7 cellular contexts compared by ENCODE assay signal in genomic region chr13:41916173-41916954, GRCh38. TPM values are rescaled to one million over a fixed set of nuclear protein-coding genes. Genes with fewer than 3 reads are reported as not detected.
DNase-seq lines count a peak whose midpoint lies in the region; FAIRE-seq and TF ChIP-seq lines count a peak whose summit lies in the region.

No MANE protein-coding gene starts in this region.

- peak overlapping the region in 2 of 3 experiments; percentile 7 to 20 for H3K27ac Mint-ChIP-seq in nephron

- no TSS peak for BruUV-seq in mammary epithelial cell (replicated peaks; lab: Mats Ljungman, UMichigan)

- no peak for TF ChIP-seq CTCF in MM.1S (IDR thresholded peaks at IDR 0.05; ENCODE audit: low read length)
- no peak for TF ChIP-seq CTCF in mammary epithelial cell (conservative IDR thresholded peaks at IDR 0.05 in 1 of 2, IDR thresholded peaks at IDR 0.05 in 1 of 2; ENCODE audit: extremely low read depth in 1 of 2, insufficient read depth in 1 of 2, low read depth in 1 of 2, low read length in 2 of 2)
- TF ChIP-seq CTCF in nephron (IDR thresholded peaks at IDR 0.05; ENCODE audit: unreplicated experiment in 3 of 3): no peak
- TF ChIP-seq CTCF in dorsolateral prefrontal cortex (IDR thresholded peaks at IDR 0.05 in 54 of 56, conservative IDR thresholded peaks at IDR 0.05 in 2 of 56; ENCODE audit: low read depth in 1 of 56, partially characterized antibody in 56 of 56): no peak

- peaks cover 26% of the 10 kb centered on the region for H3K4me1 ChIP-seq in MM.1S (ENCODE audit: low read length)
- H3K4me1 ChIP-seq in mammary epithelial cell (ENCODE audit: insufficient read depth, low read length): peaks cover 33% of the 10 kb centered on the region

- TF ChIP-seq POLR2A in H54 (IDR thresholded peaks at IDR 0.05; ENCODE audit: low read depth, low read length): no peak

- no peaks in the 10 kb centered on the region for H3K9me2 ChIP-seq in MM.1S (replicated peaks; ENCODE audit: insufficient read depth, low read length)

- H3K9me3 ChIP-seq in MM.1S (replicated peaks; ENCODE audit: insufficient read depth, low read length): no peaks in the 10 kb centered on the region
- H3K9me3 ChIP-seq in mammary epithelial cell (replicated peaks; ENCODE audit: insufficient read depth, low read length): no peaks in the 10 kb centered on the region

- H3K9me3 Mint-ChIP-seq in nephron: peaks cover 9% of the 10 kb centered on the region

- dilution Hi-C loops in mammary epithelial cell (cut with HindIII; ENCODE audit: low sequenced_read_pairs): no loop called here

- intact Hi-C loops in mammary epithelial cell (cut with micrococcal nuclease): loop anchor here (2.0 to 5.0 kb wide), 2 partner anchors 44 to 126 kb away; partner anchors contain the start of gene VWA8
- intact Hi-C loops in dorsolateral prefrontal cortex (cut with DNase I): no loop called here

- in situ Hi-C loops in mammary epithelial cell (cut with MboI; ENCODE audit: low sequenced_read_pairs in 2 of 2): loop anchor here in 1 of 2 donors (25.0 kb wide), 1 partner anchor 254 kb away; no protein-coding TSS in a partner anchor

- H3K4me3 ChIP-seq in MM.1S (ENCODE audit: low read length): peak overlapping the region; percentile 18; the same call in 1 of the 2 replicates
- peak overlapping the region in 2 of 3 experiments; percentile 23 to 26 for H3K4me3 ChIP-seq in mammary epithelial cell (replicated peaks in 1 of 3; ENCODE audit: insufficient read depth in 1 of 3, low read depth in 2 of 3, low read length in 3 of 3)
- no peak overlapping the region for H3K4me3 ChIP-seq in dorsolateral prefrontal cortex

- H3K4me2 ChIP-seq in MM.1S (ENCODE audit: low read depth, low read length) (peak overlapping the region; percentile 69), mammary epithelial cell (ENCODE audit: insufficient read depth, low read depth, low read length) (peak overlapping the region; percentile 70)

- H3K27ac ChIP-seq in MM.1S (ENCODE audit: low read length) (peak overlapping the region; percentile 81), mammary epithelial cell (ENCODE audit: insufficient read depth, low read depth, low read length) (peak overlapping the region; percentile 57), dorsolateral prefrontal cortex (no peak overlapping the region)

- H2AFZ ChIP-seq in MM.1S (ENCODE audit: low read length): no peak overlapping the region
- H2AFZ ChIP-seq in mammary epithelial cell (ENCODE audit: low read depth, low read length): no peak overlapping the region

- DNase-seq in GM18507 (ENCODE audit: extremely low spot score, insufficient read length, low read depth): peak; percentile 50
- DNase-seq in H54 (ENCODE audit: insufficient read length, low spot score): no peak
- peak; percentile 85 for DNase-seq in MM.1S
- DNase-seq in mammary epithelial cell: peak; percentile 82
- DNase-seq in NCI-H128 (lab: John Stamatoyannopoulos, UW; ENCODE audit: unreplicated experiment): no peak
- no peak for DNase-seq in dorsolateral prefrontal cortex

- FAIRE-seq in GM18507 (lab: Jason Lieb, UNC) (peak; percentile 98), H54 (lab: Jason Lieb, UNC) (peak; percentile 69)

- H3K79me2 ChIP-seq in MM.1S (ENCODE audit: low read length) (peaks cover 34% of the 10 kb centered on the region), mammary epithelial cell (ENCODE audit: insufficient read depth, low read length) (peaks cover 46% of the 10 kb centered on the region)

- CTCF ChIA-PET in mammary epithelial cell (lab: Charles Lee; ENCODE audit: low non-redundant PET): interaction anchor here (0.6 kb wide), 1 partner anchor 767 kb away, joined by 3 read pairs; no protein-coding TSS in a partner anchor

- peaks cover 9% of the 10 kb centered on the region for H3K36me3 Mint-ChIP-seq in nephron (ENCODE audit: low read depth)

- peaks cover 17% of the 10 kb centered on the region for H3F3A ChIP-seq in MM.1S (ENCODE audit: insufficient read depth, low read length)

- H3K9ac ChIP-seq in MM.1S (ENCODE audit: low read length): peak overlapping the region; percentile 37; the same call in 1 of the 2 replicates
- peak overlapping the region; percentile 21 for H3K9ac ChIP-seq in mammary epithelial cell (ENCODE audit: insufficient read depth, low read length)

- H3K27me3 ChIP-seq in MM.1S (replicated peaks; ENCODE audit: insufficient read depth, low read length) (no peaks in the 10 kb centered on the region), mammary epithelial cell (ENCODE audit: insufficient read depth, low read length) (no peaks in the 10 kb centered on the region), dorsolateral prefrontal cortex (no peaks in the 10 kb centered on the region)

- H3K27me3 Mint-ChIP-seq in nephron (ENCODE audit: low read depth): no peaks in the 10 kb centered on the region

- H3K36me3 ChIP-seq in MM.1S (replicated peaks; ENCODE audit: insufficient read depth, low read length) (no peaks in the 10 kb centered on the region), mammary epithelial cell (ENCODE audit: insufficient read depth, low read length) (no peaks in the 10 kb centered on the region)

- no peak overlapping the region for H3K4me3 Mint-ChIP-seq in nephron

- 33% methylated on average over 5 of the region's 5 CpGs for WGBS in mammary epithelial cell (ENCODE audit: low coverage, missing lambda C conversion rate)

- H4K20me1 ChIP-seq in MM.1S (ENCODE audit: insufficient read depth, low read length) (no peaks in the 10 kb centered on the region), mammary epithelial cell (ENCODE audit: insufficient read depth, low read length) (peaks cover 6% of the 10 kb centered on the region)

- peaks cover 24% of the 10 kb centered on the region for H3K4me1 Mint-ChIP-seq in nephron

RNA-seq across cellular contexts. Expression of gene VWA8, which starts 44.5 kb away (rescaled TPM):
- total RNA-seq in mammary epithelial cell: 10 to 100 TPM; 24.1 to 32.0 TPM
- 10.1 TPM for polyA plus RNA-seq in mammary epithelial cell
- 62.1 TPM for polyA minus RNA-seq in mammary epithelial cell
- total RNA-seq in dorsolateral prefrontal cortex: 10 to 100 TPM; 24.4 to 44.0 (median 32.0) TPM

Comparison
In these comparisons a context has a peak if more than half of its experiments do, and no peak if none do; other contexts are left out.
1. DNase-seq: peak in GM18507 (single experiment), MM.1S (single experiment) and mammary epithelial cell (single experiment); none in H54 (single experiment), NCI-H128 (single experiment) and dorsolateral prefrontal cortex (0 of 10).
2. H3K27ac ChIP-seq: peak in MM.1S (single experiment) and mammary epithelial cell (single experiment); none in dorsolateral prefrontal cortex (0 of 59).
3. H3K4me3 ChIP-seq: peak in MM.1S (single experiment) and mammary epithelial cell (2 of 3); none in dorsolateral prefrontal cortex (0 of 59).